In the genomic region with DNA sequence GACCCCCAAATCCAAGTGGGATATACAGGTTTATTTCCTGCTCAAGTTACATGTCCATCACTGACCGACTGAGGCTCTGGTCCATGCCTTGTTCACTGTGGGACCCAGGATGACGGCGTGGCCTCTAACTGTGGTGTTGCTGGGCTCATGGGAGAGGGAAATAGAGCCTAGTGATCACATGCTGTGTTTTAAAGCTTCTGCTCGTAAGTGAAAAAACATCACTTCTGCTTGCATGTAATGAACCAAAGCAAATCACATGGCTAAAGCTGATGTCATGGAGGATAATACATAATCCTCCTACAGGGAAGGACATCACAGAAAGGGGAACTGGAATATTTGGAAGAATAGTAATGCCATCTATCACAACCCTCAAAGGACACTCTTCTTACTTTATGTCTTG, we compare ENCODE assay signal across 20 cellular contexts.
DNase-seq lines count a peak whose midpoint lies in the region; ATAC-seq, FAIRE-seq and TF ChIP-seq lines count a peak whose summit lies in the region.
"Had no signal": no experiment of that assay in that cellular context is flagged by ENCODE, and none has a peak within 500 bp of the region (broad histone marks: within the 10 kb centered on the region; RNA-seq: fewer than 3 reads in every experiment).

No MANE protein-coding gene starts in this region.

- H3K79me2 ChIP-seq in HepG2 (ENCODE audit: insufficient read depth, low read length) = no peaks in the 10 kb centered on the region

- no peaks in the 10 kb centered on the region for H3K9me3 Mint-ChIP-seq in activated naive CD8-positive, alpha-beta T cell treated with anti-CD3 and anti-CD28 coated beads, Interleukin-2, amount 50 U/mL, for 24 hours
- H3K9me3 Mint-ChIP-seq: HFFc6 had no signal

- POLR2A ChIA-PET in HepG2 (lab: Yijun Ruan, JAX) = no interaction called here

- 52% methylated on average over 4 of the region's 4 CpGs for WGBS in right lobe of liver (ENCODE audit: insufficient coverage, low coverage, low lambda C conversion rate, missing lambda C conversion rate)
- 13% methylated on average over 4 of the region's 4 CpGs for WGBS in HepG2 (ENCODE audit: low lambda C conversion rate)
- 86 to 88% methylated on average over 4 of the region's 4 CpGs for WGBS in heart right ventricle, 2 donors

- H3K4me3 ChIP-seq in right lobe of liver (no peak overlapping the region), HepG2 (replicated peaks in 1 of 3; ENCODE audit: insufficient read depth in 1 of 3, low read depth in 2 of 3, low read length in 3 of 3) (no peak overlapping the region), heart right ventricle (no peak overlapping the region)
- H3K4me3 ChIP-seq: SJSA1 had no signal

- TF ChIP-seq EP300 in HepG2 (IDR thresholded peaks at IDR 0.05; ENCODE audit: low read depth in 2 of 2, low read length in 2 of 2) (no peak), HepG2 (CRISPR knock-in tag; IDR thresholded peaks at IDR 0.05; ENCODE audit: borderline replicate concordance) (no peak)

- no peak overlapping the region for H2AFZ ChIP-seq in HepG2 (ENCODE audit: low read length)

- H3K36me3 ChIP-seq in right lobe of liver (no peaks in the 10 kb centered on the region), HepG2 (replicated peaks in 1 of 2; ENCODE audit: control insufficient read depth in 1 of 2, insufficient read depth in 2 of 2, low read length in 2 of 2) (no peaks in the 10 kb centered on the region), heart right ventricle (no peaks in the 10 kb centered on the region)
- H3K36me3 ChIP-seq: SJSA1 had no signal

- in situ Hi-C loops in HepG2 (cut with HindIII; ENCODE audit: extremely low pct_ligation_motif_present, low pct_unique_long_range_greater_than_20kb) = no loop called here

- intact Hi-C loops in right lobe of liver (cut with DNase I) (no loop called here), HepG2 (cut with micrococcal nuclease; ENCODE audit: unreplicated experiment) (no loop called here), heart right ventricle (cut with DNase I) (no loop called here)

- CTCF ChIA-PET in HepG2 (lab: Yijun Ruan, JAX; ENCODE audit: low intra/inter-chr PET ratio, low total read pairs) = no interaction called here

- TF ChIP-seq RAD21 in HepG2 (CRISPR knock-in tag; IDR thresholded peaks at IDR 0.05) = no peak

- no peaks in the 10 kb centered on the region for H3K36me3 Mint-ChIP-seq in activated naive CD8-positive, alpha-beta T cell treated with anti-CD3 and anti-CD28 coated beads, Interleukin-2, amount 50 U/mL, for 24 hours (ENCODE audit: low read depth)

- TF ChIP-seq POLR2A in right lobe of liver (IDR thresholded peaks at IDR 0.05) (no peak), HepG2 (IDR thresholded peaks at IDR 0.05; ENCODE audit: insufficient read depth in 1 of 2, low read depth in 2 of 2, low read length in 2 of 2) (no peak), GM18505 (IDR thresholded peaks at IDR 0.05; ENCODE audit: borderline replicate concordance, extremely low read depth, insufficient read depth, insufficient read length) (no peak)

- no peaks in the 10 kb centered on the region for H3K4me1 ChIP-seq in right lobe of liver
- H3K4me1 ChIP-seq in HepG2 (ENCODE audit: insufficient read depth, low read length) = no peaks in the 10 kb centered on the region
- H3K4me1 ChIP-seq in heart right ventricle = no peaks in the 10 kb centered on the region
- H3K4me1 ChIP-seq: Caco-2, SJSA1 had no signal

- H3K9ac ChIP-seq in HepG2 (ENCODE audit: insufficient read depth, low read depth, low read length) = no peak overlapping the region

- peak in 3 of 4 donors; percentile 38 to 69 (median 55) for ATAC-seq in right lobe of liver
- no peak for ATAC-seq in HepG2
- peak in 5 of 8 donors; percentile 42 to 82 (median 48) for ATAC-seq in heart right ventricle
- no peak for ATAC-seq in activated naive CD8-positive, alpha-beta T cell treated with anti-CD3 and anti-CD28 coated beads, Interleukin-2, amount 50 U/mL, for 24 hours
- ATAC-seq in HG03378 (IDR thresholded peaks at IDR 0.05; ENCODE audit: unreplicated experiment) = no peak
- ATAC-seq in GM18505 (IDR thresholded peaks at IDR 0.05; ENCODE audit: unreplicated experiment) = no peak

- H3K27ac Mint-ChIP-seq in activated naive CD8-positive, alpha-beta T cell treated with anti-CD3 and anti-CD28 coated beads, Interleukin-2, amount 50 U/mL, for 24 hours = no peak overlapping the region
- H3K27ac Mint-ChIP-seq: HFFc6 had no signal

- no peak for FAIRE-seq in HepG2 (lab: Jason Lieb, UNC)
- FAIRE-seq: A204.1, H54 had no signal

- H3K9me3 ChIP-seq in right lobe of liver (no peaks in the 10 kb centered on the region), HepG2 (ENCODE audit: low read length) (no peaks in the 10 kb centered on the region), heart right ventricle (no peaks in the 10 kb centered on the region)
- H3K9me3 ChIP-seq: Caco-2, SJSA1 had no signal

- peaks cover 5% of the 10 kb centered on the region for H3K27me3 Mint-ChIP-seq in activated naive CD8-positive, alpha-beta T cell treated with anti-CD3 and anti-CD28 coated beads, Interleukin-2, amount 50 U/mL, for 24 hours

- DNase-seq in right lobe of liver (peak in 1 of 3 donors; percentile 22), HepG2 (ENCODE audit: low spot score) (no peak), heart right ventricle (peak in 1 of 2 donors; percentile 11), pons (ENCODE audit: low spot score) (peak; percentile 42), SIG-M5 treated with dmso at 0.1 percent for 504 hours (lab: John Stamatoyannopoulos, UW; ENCODE audit: unreplicated experiment) (no peak)
- no peak for DNase-seq in activated naive CD8-positive, alpha-beta T cell treated with anti-CD3 and anti-CD28 coated beads, Interleukin-2, amount 50 U/mL, for 24 hours
- DNase-seq: Caco-2, EL, HFFc6, NCI-H1092, NCI-H1694, NCI-H2107, NCI-H226, NCI-H524 treated with DMSO at 0.1 percent for 48 hours had no signal

- peaks cover 38% of the 10 kb centered on the region for H3K4me1 Mint-ChIP-seq in activated naive CD8-positive, alpha-beta T cell treated with anti-CD3 and anti-CD28 coated beads, Interleukin-2, amount 50 U/mL, for 24 hours

- H4K20me1 ChIP-seq in HepG2 (ENCODE audit: insufficient read depth, low read length) = no peaks in the 10 kb centered on the region

- BruUV-seq in HepG2 (replicated peaks; lab: Mats Ljungman, UMichigan) = no TSS peak

- H3K4me3 Mint-ChIP-seq in activated naive CD8-positive, alpha-beta T cell treated with anti-CD3 and anti-CD28 coated beads, Interleukin-2, amount 50 U/mL, for 24 hours = no peak overlapping the region
- H3K4me3 Mint-ChIP-seq: HFFc6 had no signal

- TF ChIP-seq CTCF in right lobe of liver (IDR thresholded peaks at IDR 0.05) (no peak), HepG2 (CRISPR knock-in tag; IDR thresholded peaks at IDR 0.05) (no peak), heart right ventricle (IDR thresholded peaks at IDR 0.05) (no peak)

- H3K27me3 ChIP-seq in right lobe of liver (no peaks in the 10 kb centered on the region), HepG2 (ENCODE audit: control insufficient read depth in 1 of 2, insufficient read depth in 2 of 2, low read length in 2 of 2) (no peaks in the 10 kb centered on the region), heart right ventricle (peaks cover 0 to 4% (median 0%) of the 10 kb centered on the region in 7 donors)

- H3K4me2 ChIP-seq in HepG2 (ENCODE audit: low read depth, low read length) = no peak overlapping the region

- no peak overlapping the region for H3K27ac ChIP-seq in right lobe of liver
- no peak overlapping the region for H3K27ac ChIP-seq in HepG2 (ENCODE audit: extremely low read length, insufficient read depth, low read length)
- no peak overlapping the region for H3K27ac ChIP-seq in heart right ventricle
- H3K27ac ChIP-seq: C4-2B, SJSA1 had no signal

TF ChIP-seq in HepG2, 621 proteins besides CTCF, POLR2A, EP300 and RAD21 (continues in another document):
- TF ChIP-seq MBD4 (IDR thresholded peaks at IDR 0.05; ENCODE audit: borderline replicate concordance, low read length) = no peak
- no peak for TF ChIP-seq ZNF788 (CRISPR knock-in tag; IDR thresholded peaks at IDR 0.05; ENCODE audit: borderline replicate concordance)
- TF ChIP-seq, protein P1, sequence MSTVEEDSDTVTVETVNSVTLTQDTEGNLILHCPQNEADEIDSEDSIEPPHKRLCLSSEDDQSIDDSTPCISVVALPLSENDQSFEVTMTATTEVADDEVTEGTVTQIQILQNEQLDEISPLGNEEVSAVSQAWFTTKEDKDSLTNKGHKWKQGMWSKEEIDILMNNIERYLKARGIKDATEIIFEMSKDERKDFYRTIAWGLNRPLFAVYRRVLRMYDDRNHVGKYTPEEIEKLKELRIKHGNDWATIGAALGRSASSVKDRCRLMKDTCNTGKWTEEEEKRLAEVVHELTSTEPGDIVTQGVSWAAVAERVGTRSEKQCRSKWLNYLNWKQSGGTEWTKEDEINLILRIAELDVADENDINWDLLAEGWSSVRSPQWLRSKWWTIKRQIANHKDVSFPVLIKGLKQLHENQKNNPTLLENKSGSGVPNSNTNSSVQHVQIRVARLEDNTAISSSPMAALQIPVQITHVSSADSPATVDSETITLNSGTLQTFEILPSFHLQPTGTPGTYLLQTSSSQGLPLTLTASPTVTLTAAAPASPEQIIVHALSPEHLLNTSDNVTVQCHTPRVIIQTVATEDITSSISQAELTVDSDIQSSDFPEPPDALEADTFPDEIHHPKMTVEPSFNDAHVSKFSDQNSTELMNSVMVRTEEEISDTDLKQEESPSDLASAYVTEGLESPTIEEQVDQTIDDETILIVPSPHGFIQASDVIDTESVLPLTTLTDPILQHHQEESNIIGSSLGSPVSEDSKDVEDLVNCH (CRISPR knock-in tag; IDR thresholded peaks at IDR 0.05) = no peak
- TF ChIP-seq ZNF674 (CRISPR knock-in tag; IDR thresholded peaks at IDR 0.05; ENCODE audit: low read depth) = no peak
- TF ChIP-seq ZNF207 (IDR thresholded peaks at IDR 0.05; ENCODE audit: borderline replicate concordance) = no peak
- no peak for TF ChIP-seq SRSF1 (optimal IDR thresholded peaks at IDR 0.05; ENCODE audit: low read depth, low read length)
- TF ChIP-seq ZNF263 (CRISPR knock-in tag; IDR thresholded peaks at IDR 0.05) = no peak
- TF ChIP-seq, protein P2, sequence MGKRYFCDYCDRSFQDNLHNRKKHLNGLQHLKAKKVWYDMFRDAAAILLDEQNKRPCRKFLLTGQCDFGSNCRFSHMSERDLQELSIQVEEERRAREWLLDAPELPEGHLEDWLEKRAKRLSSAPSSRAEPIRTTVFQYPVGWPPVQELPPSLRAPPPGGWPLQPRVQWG (CRISPR knock-in tag; IDR thresholded peaks at IDR 0.05; ENCODE audit: borderline replicate concordance, low read depth) = no peak
- TF ChIP-seq NR1H2 (CRISPR knock-in tag; IDR thresholded peaks at IDR 0.05; ENCODE audit: borderline replicate concordance, low read depth) = no peak
- TF ChIP-seq SALL1 (CRISPR knock-in tag; IDR thresholded peaks at IDR 0.05) = no peak
- no peak for TF ChIP-seq ZBTB7A (CRISPR knock-in tag; IDR thresholded peaks at IDR 0.05)
- TF ChIP-seq ZNF34 (CRISPR knock-in tag; IDR thresholded peaks at IDR 0.05; ENCODE audit: borderline replicate concordance) = no peak
- no peak for TF ChIP-seq NCOR1 (IDR thresholded peaks at IDR 0.05; ENCODE audit: borderline replicate concordance, low read length)
- TF ChIP-seq CCDC6 (CRISPR knock-in tag; IDR thresholded peaks at IDR 0.05) = no peak
- TF ChIP-seq EZH2 (conservative IDR thresholded peaks at IDR 0.05; ENCODE audit: low read depth, low read length) = no peak
- no peak for TF ChIP-seq SAP130 (CRISPR knock-in tag; IDR thresholded peaks at IDR 0.05; ENCODE audit: low read depth)

Comparison
In these comparisons a context has a peak if more than half of its experiments do, and no peak if none do; other contexts are left out.
1. ATAC-seq: peak in right lobe of liver (3 of 4) and heart right ventricle (5 of 8); none in HepG2 (single experiment), activated naive CD8-positive, alpha-beta T cell treated with anti-CD3 and anti-CD28 coated beads, Interleukin-2, amount 50 U/mL, for 24 hours (single experiment), HG03378 (single experiment) and GM18505 (single experiment).